In the genomic region with DNA sequence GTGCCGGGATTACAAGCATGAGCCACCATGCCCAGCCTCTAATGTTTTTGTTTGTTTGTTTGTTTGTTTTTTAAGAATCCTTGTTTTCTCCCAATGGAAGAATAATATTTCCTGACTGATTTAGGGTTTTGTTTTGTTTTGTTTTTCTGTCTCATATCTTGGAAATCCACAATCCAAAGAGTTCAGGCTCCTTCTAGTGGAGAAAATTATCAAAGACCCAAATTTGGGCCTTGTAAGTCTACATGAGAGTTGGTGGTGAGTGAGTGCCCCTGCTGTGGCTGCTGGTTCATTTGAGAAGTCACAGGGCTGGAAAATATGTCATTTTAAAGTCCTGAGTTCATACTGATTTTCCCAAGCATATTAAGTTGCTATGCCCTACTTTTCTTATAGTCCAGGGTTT, we compare ENCODE assay signal across 13 cellular contexts. TPM values are rescaled to one million over a fixed set of nuclear protein-coding genes. Genes with fewer than 3 reads are reported as not detected.
DNase-seq lines count a peak whose midpoint lies in the region; ATAC-seq, FAIRE-seq and TF ChIP-seq lines count a peak whose summit lies in the region.
"Had no signal": no experiment of that assay in that cellular context is flagged by ENCODE, and none has a peak within 500 bp of the region (broad histone marks: within the 10 kb centered on the region; RNA-seq: fewer than 3 reads in every experiment).

No MANE protein-coding gene starts in this region.

- H3K36me3 ChIP-seq in KMS-11 (ENCODE audit: insufficient read depth) (no peaks in the 10 kb centered on the region), GM12878 (ENCODE audit: control insufficient read depth in 2 of 2, insufficient read depth in 2 of 2, low read length in 1 of 2) (no peaks in the 10 kb centered on the region), small intestine (ENCODE audit: control insufficient read depth in 2 of 2, insufficient read depth in 2 of 2, low read length in 2 of 2) (no peaks in the 10 kb centered on the region)
- H3K36me3 ChIP-seq: adrenal gland had no signal

- SMC1A ChIA-PET in GM12878 (lab: Charles Lee; ENCODE audit: uncharacterized antibody, unreplicated experiment), result interaction anchor here (1.4 kb wide), 2 partner anchors 28 to 43 kb away, joined by 3 to 4 read pairs; no protein-coding TSS in a partner anchor

- TF ChIP-seq EP300 in GM12878 (IDR thresholded peaks at IDR 0.05; ENCODE audit: borderline replicate concordance in 1 of 2, control insufficient read depth in 1 of 2, low read depth in 2 of 2, low read length in 2 of 2), result no peak

- CTCF ChIA-PET in GM12878 (lab: Yijun Ruan, JAX), result interaction anchor here (1.4 kb wide), 1 partner anchor 344 kb away, joined by 4 read pairs; no protein-coding TSS in a partner anchor

- ATAC-seq in GM12878 (no peak), GM18502 (IDR thresholded peaks at IDR 0.05; ENCODE audit: poor library complexity, unreplicated experiment) (no peak)
- ATAC-seq: sciatic nerve had no signal

- DNase-seq in AG20443 (ENCODE audit: low spot score), result peak; percentile 34
- no peak for DNase-seq in GM12878 (ENCODE audit: low read depth, low spot score)
- peak; percentile 33 for DNase-seq in medulla oblongata (ENCODE audit: extremely low spot score)
- DNase-seq in NCI-H748 treated with DMSO at 0.1 percent for 48 hours (lab: John Stamatoyannopoulos, UW), result no peak
- no peak for DNase-seq in HuH-7 (ENCODE audit: low spot score)
- DNase-seq in small intestine, result no peak
- DNase-seq: adrenal gland, Caco-2, NCI-H526 had no signal

- FAIRE-seq in GM12878 (lab: Jason Lieb, UNC), result no peak
- no peak for FAIRE-seq in small intestine (lab: Jason Lieb, UNC)

- BruUV-seq in GM12878 (replicated peaks; lab: Mats Ljungman, UMichigan), result no TSS peak

- H4K20me1 ChIP-seq in KMS-11 (ENCODE audit: insufficient read depth) (no peaks in the 10 kb centered on the region), GM12878 (ENCODE audit: control insufficient read depth, insufficient read depth) (no peaks in the 10 kb centered on the region)

- TF ChIP-seq CTCF in KMS-11 (conservative IDR thresholded peaks at IDR 0.05; ENCODE audit: low read depth, low read length) (peak; percentile 31; the same call in 1 of the 2 replicates), GM12878 (IDR thresholded peaks at IDR 0.05 in 2 of 3, conservative IDR thresholded peaks at IDR 0.05 in 1 of 3; ENCODE audit: control insufficient read depth in 2 of 3, extremely low read depth in 1 of 3, insufficient read depth in 1 of 3, low read depth in 3 of 3, low read length in 3 of 3) (no peak; a peak in 1 of 6 replicates)

- H2AFZ ChIP-seq in KMS-11 (ENCODE audit: low read depth) (no peak overlapping the region), GM12878 (ENCODE audit: control insufficient read depth, low read depth, low read length) (no peak overlapping the region)

- POLR2A ChIA-PET in GM12878 (lab: Charles Lee), result interaction anchor here (0.5 kb wide), 1 partner anchor 241 kb away, joined by 3 read pairs; no protein-coding TSS in a partner anchor

- no peak overlapping the region for H3K27ac ChIP-seq in KMS-11
- no peak overlapping the region for H3K27ac ChIP-seq in GM12878 (ENCODE audit: control insufficient read depth, insufficient read depth)
- no peak overlapping the region for H3K27ac ChIP-seq in small intestine (ENCODE audit: low read depth in 1 of 2, low read length in 1 of 2)
- H3K27ac ChIP-seq: epithelial cell of prostate had no signal

- intact Hi-C loops in GM12878 (cut with micrococcal nuclease; ENCODE audit: unreplicated experiment), result no loop called here

- no peaks in the 10 kb centered on the region for H3K9me3 ChIP-seq in GM12878 (replicated peaks; ENCODE audit: control insufficient read depth, insufficient read depth, low read length)
- H3K9me3 ChIP-seq in small intestine (ENCODE audit: control insufficient read depth, low read depth), result no peaks in the 10 kb centered on the region
- H3K9me3 ChIP-seq: adrenal gland, Caco-2 had no signal

- H3K9ac ChIP-seq in KMS-11 (no peak overlapping the region), GM12878 (ENCODE audit: control insufficient read depth, insufficient read depth, low read length) (no peak overlapping the region)

- TF ChIP-seq POLR2A in GM12878 (IDR thresholded peaks at IDR 0.05; ENCODE audit: low read depth, low read length), result no peak

- no peaks in the 10 kb centered on the region for H3K27me3 ChIP-seq in KMS-11 (ENCODE audit: insufficient read depth, low read depth)
- no peaks in the 10 kb centered on the region for H3K27me3 ChIP-seq in GM12878 (replicated peaks in 1 of 2; ENCODE audit: control insufficient read depth in 2 of 2, insufficient read depth in 2 of 2, low read length in 1 of 2)
- H3K27me3 ChIP-seq in small intestine (ENCODE audit: control insufficient read depth in 2 of 2, insufficient read depth in 2 of 2, low read length in 2 of 2), result no peaks in the 10 kb centered on the region
- H3K27me3 ChIP-seq: adrenal gland had no signal

- H3K4me1 ChIP-seq in KMS-11 (ENCODE audit: low read depth, poor library complexity, severe bottlenecking) (no peaks in the 10 kb centered on the region), GM12878 (ENCODE audit: control insufficient read depth, insufficient read depth, low read length) (no peaks in the 10 kb centered on the region), small intestine (ENCODE audit: control insufficient read depth in 2 of 2, insufficient read depth in 1 of 2, low read depth in 1 of 2, low read length in 1 of 2) (peaks cover 0 to 2% of the 10 kb centered on the region in 2 donors)

- in situ Hi-C loops in GM12878 (cut with MboI), result no loop called here

- peak; percentile 8; the same call in 1 of the 2 replicates for TF ChIP-seq RAD21 in GM12878 (IDR thresholded peaks at IDR 0.05; ENCODE audit: insufficient read depth, low read depth, low read length)

- H3K4me2 ChIP-seq in KMS-11, result no peak overlapping the region
- no peak overlapping the region for H3K4me2 ChIP-seq in GM12878 (ENCODE audit: control insufficient read depth, insufficient read depth)

- RAD21 ChIA-PET in GM12878 (lab: Charles Lee; ENCODE audit: unreplicated experiment), result interaction anchor here (1.2 kb wide), 1 partner anchor 14 kb away, joined by 4 read pairs; no protein-coding TSS in a partner anchor

- H3K4me3 ChIP-seq in KMS-11 (IDR thresholded peaks at IDR 0.05; ENCODE audit: insufficient read depth, low read depth, low read length) (no peak overlapping the region), GM12878 (no peak overlapping the region), small intestine (ENCODE audit: low read depth in 1 of 2, low read length in 2 of 2) (no peak overlapping the region)
- H3K4me3 ChIP-seq: adrenal gland had no signal

- H3K79me2 ChIP-seq in KMS-11 (ENCODE audit: insufficient read depth, low read depth) (no peaks in the 10 kb centered on the region), GM12878 (ENCODE audit: control insufficient read depth, insufficient read depth, low read length) (no peaks in the 10 kb centered on the region)

- WGBS in GM12878 (ENCODE audit: insufficient coverage, insufficient replicate concordance, low lambda C conversion rate, missing lambda C conversion rate), result 69% methylated on average over 1 of the region's 1 CpG
- 84 to 87% (median 86%) methylated on average over 1 of the region's 1 CpG for WGBS in small intestine, 3 donors

TF ChIP-seq in GM12878, 131 proteins besides CTCF, POLR2A, EP300 and RAD21:
- no peak for TF ChIP-seq TCF12 (IDR thresholded peaks at IDR 0.05; ENCODE audit: low read depth, low read length)
- TF ChIP-seq DPF2 (IDR thresholded peaks at IDR 0.05), result no peak
- no peak for TF ChIP-seq RB1 (IDR thresholded peaks at IDR 0.05; ENCODE audit: borderline replicate concordance)
TF ChIP-seq in GM12878: peak in this region for 0.

RNA-seq across cellular contexts. Expression of a gene that starts 33.5 kb away (rescaled TPM):
- 30.5 and 31.4 TPM in 2 replicates for total RNA-seq in GM12878 (2013; cell fraction: nucleolus; rRNA removed)
- 14.2 and 17.3 TPM in 2 replicates for total RNA-seq in GM12878 (2014; rRNA removed)
- 19.5 and 22.0 TPM in 2 replicates for total RNA-seq in GM12878 (2014; rRNA removed; fragmentation: Illumina TruSeq; extraction: Trizol)
- 20.0 and 22.4 TPM in 2 replicates for total RNA-seq in GM12878 (2021)
- polyA plus RNA-seq in GM12878 (2011; ENCODE audit: low read depth), result 9.0 TPM
- 38.7 and 61.0 TPM in 2 replicates for polyA plus RNA-seq in GM12878 (2011; rRNA removed)
- polyA plus RNA-seq in GM12878 (2011; cell fraction: cytosol; rRNA removed), result 20.6 and 21.2 TPM in 2 replicates
- 13.8 and 17.2 TPM in 2 replicates for polyA plus RNA-seq in GM12878 (2011; cell fraction: nucleus; rRNA removed)
- polyA plus RNA-seq in GM12878 (2012), result 13.3 and 17.4 TPM in 2 replicates
- polyA plus RNA-seq in GM12878 (2014; fragmentation: Illumina TruSeq; extraction: Trizol), result 16.4 and 24.4 TPM in 2 replicates
- 10 to 100 TPM in 1 of 2 experiments, 1 to 10 TPM in 1; 6.4 to 12.4 TPM for polyA plus RNA-seq in GM12878 (2014; fragmentation: Nextera tagmentation; extraction: Ambion mirVana)
- 19.6 and 22.6 TPM in 2 replicates for polyA plus RNA-seq in GM12878 (2014; rRNA removed)
- polyA plus RNA-seq in GM12878 (2016; fragmentation: Nextera tagmentation; extraction: Ambion mirVana), result 10 to 100 TPM; 33.7 to 34.5 TPM
- 14.9 and 18.8 TPM in 2 replicates for polyA minus RNA-seq in GM12878 (2011; rRNA and poly(A)+ RNA removed)
- 11.4 and 13.0 TPM in 2 replicates for polyA minus RNA-seq in GM12878 (2011; cell fraction: cytosol; rRNA and poly(A)+ RNA removed)
- 9.8 and 15.7 TPM in 2 replicates for polyA minus RNA-seq in GM12878 (2011; cell fraction: nucleus; rRNA and poly(A)+ RNA removed)
- 10 to 100 TPM; 12.5 to 16.8 (median 15.5) TPM for polyA plus RNA-seq in small intestine

RNA-seq across cellular contexts. Expression of a gene that starts 58.1 kb away (rescaled TPM):
- total RNA-seq in GM12878 (2013; cell fraction: nucleolus; rRNA removed), result 70.6 and 80.3 TPM in 2 replicates
- 24.2 and 25.1 TPM in 2 replicates for total RNA-seq in GM12878 (2014; rRNA removed)
- total RNA-seq in GM12878 (2014; rRNA removed; fragmentation: Illumina TruSeq; extraction: Trizol), result 25.6 and 28.6 TPM in 2 replicates
- total RNA-seq in GM12878 (2021), result 45.7 and 47.3 TPM in 2 replicates
- polyA plus RNA-seq in GM12878 (2011; ENCODE audit: low read depth), result 6.7 TPM
- 37.7 and 63.4 TPM in 2 replicates for polyA plus RNA-seq in GM12878 (2011; rRNA removed)
- 18.6 and 25.1 TPM in 2 replicates for polyA plus RNA-seq in GM12878 (2011; cell fraction: cytosol; rRNA removed)
- polyA plus RNA-seq in GM12878 (2011; cell fraction: nucleus; rRNA removed), result 29.6 and 33.1 TPM in 2 replicates
- 15.8 and 17.4 TPM in 2 replicates for polyA plus RNA-seq in GM12878 (2012)
- polyA plus RNA-seq in GM12878 (2014; fragmentation: Illumina TruSeq; extraction: Trizol), result 34.0 and 40.5 TPM in 2 replicates
- polyA plus RNA-seq in GM12878 (2014; fragmentation: Nextera tagmentation; extraction: Ambion mirVana), result 1 to 10 TPM; 8.5 to 9.9 TPM
- polyA plus RNA-seq in GM12878 (2014; rRNA removed), result 22.1 and 24.8 TPM in 2 replicates
- 10 to 100 TPM; 55.9 to 62.9 TPM for polyA plus RNA-seq in GM12878 (2016; fragmentation: Nextera tagmentation; extraction: Ambion mirVana)
- 31.7 and 46.2 TPM in 2 replicates for polyA minus RNA-seq in GM12878 (2011; rRNA and poly(A)+ RNA removed)
- polyA minus RNA-seq in GM12878 (2011; cell fraction: cytosol; rRNA and poly(A)+ RNA removed), result 16.4 and 21.9 TPM in 2 replicates
- polyA minus RNA-seq in GM12878 (2011; cell fraction: nucleus; rRNA and poly(A)+ RNA removed), result 32.6 and 46.3 TPM in 2 replicates
- polyA plus RNA-seq in small intestine, result 10 to 100 TPM in 1 of 3 donors, 1 to 10 TPM in 2; 4.0 to 15.9 (median 5.7) TPM

Comparison
In these comparisons a context has a peak if more than half of its experiments do, and no peak if none do; other contexts are left out.
1. DNase-seq: peak in AG20443 (single experiment) and medulla oblongata (single experiment); none in GM12878 (single experiment), NCI-H748 treated with DMSO at 0.1 percent for 48 hours (single experiment), HuH-7 (single experiment) and small intestine (single experiment).